ENCODE assay signal across 8 cellular contexts in genomic region chr17:81090361-81091133, GRCh38. TPM values are rescaled to one million over a fixed set of nuclear protein-coding genes. Genes with fewer than 3 reads are reported as not detected.
DNase-seq lines count a peak whose midpoint lies in the region; ATAC-seq and TF ChIP-seq lines count a peak whose summit lies in the region.
"Had no signal": no experiment of that assay in that cellular context is flagged by ENCODE, and none has a peak within 500 bp of the region (broad histone marks: within the 10 kb centered on the region; RNA-seq: fewer than 3 reads in every experiment).

No MANE protein-coding gene starts in this region.

- TF ChIP-seq POLR2A in esophagus squamous epithelium (IDR thresholded peaks at IDR 0.05): peak in 2 of 4 donors; percentile 36 to 79
- TF ChIP-seq POLR2A in ovary (IDR thresholded peaks at IDR 0.05): no peak

- intact Hi-C loops in esophagus squamous epithelium (cut with DNase I) (loop anchor here (10.0 kb wide), 1 partner anchor 66 kb away; no protein-coding TSS in a partner anchor), ovary (cut with DNase I) (no loop called here)

- H3K27ac Mint-ChIP-seq in natural killer cell treated with Interleukin-12 subunit alpha and Interleukin-12 subunit beta and Interleukin-15 and Interleukin-18, amount 100 ng/mL, for 72 hours: no peak overlapping the region

- TF ChIP-seq EP300 in ovary (IDR thresholded peaks at IDR 0.05): no peak

- TF ChIP-seq CTCF in esophagus squamous epithelium (IDR thresholded peaks at IDR 0.05): peak in 1 of 6 experiments; percentile 10
- no peak for TF ChIP-seq CTCF in ovary (IDR thresholded peaks at IDR 0.05)

- H3K4me3 Mint-ChIP-seq in natural killer cell treated with Interleukin-12 subunit alpha and Interleukin-12 subunit beta and Interleukin-15 and Interleukin-18, amount 100 ng/mL, for 72 hours: no peak overlapping the region
- H3K4me3 Mint-ChIP-seq: brain had no signal

- ATAC-seq in HG02852 (IDR thresholded peaks at IDR 0.05; ENCODE audit: unreplicated experiment): no peak
- no peak for ATAC-seq in natural killer cell treated with Interleukin-12 subunit alpha and Interleukin-12 subunit beta and Interleukin-15 and Interleukin-18, amount 100 ng/mL, for 72 hours

- H3K36me3 ChIP-seq in esophagus squamous epithelium (peaks cover 7 to 54% (median 10%) of the 10 kb centered on the region in 3 donors), ovary (no peaks in the 10 kb centered on the region)

- H3K27ac ChIP-seq in esophagus squamous epithelium: peak overlapping the region; percentile 89 to 93 (median 93)
- H3K27ac ChIP-seq in ovary: no peak overlapping the region

- peak overlapping the region in 1 of 4 donors; percentile 6 for H3K4me3 ChIP-seq in esophagus squamous epithelium
- no peak overlapping the region for H3K4me3 ChIP-seq in ovary

- H3K4me1 ChIP-seq in esophagus squamous epithelium (peaks cover 69 to 100% (median 80%) of the 10 kb centered on the region in 3 donors), ovary (ENCODE audit: insufficient read depth) (peaks cover 4% of the 10 kb centered on the region)

- peak; percentile 63 for DNase-seq in HPDE6-E6E7 (ENCODE audit: extremely low spot score)
- DNase-seq in SKM-1 treated with dmso at 0.1 percent for 144 hours (lab: John Stamatoyannopoulos, UW; ENCODE audit: unreplicated experiment): peak; percentile 81
- DNase-seq in esophagus squamous epithelium (lab: John Stamatoyannopoulos, UW): peak; percentile 34
- DNase-seq in stimulated activated CD4-positive, alpha-beta T cell treated with anti-CD3 and anti-CD28 coated beads, Interleukin-4, amount 100 ng/mL, for 1 hour: peak; percentile 25
- no peak for DNase-seq in natural killer cell treated with Interleukin-12 subunit alpha and Interleukin-12 subunit beta and Interleukin-15 and Interleukin-18, amount 100 ng/mL, for 72 hours (ENCODE audit: low spot score)
- DNase-seq in ovary: no peak

- H3K9me3 Mint-ChIP-seq in natural killer cell treated with Interleukin-12 subunit alpha and Interleukin-12 subunit beta and Interleukin-15 and Interleukin-18, amount 100 ng/mL, for 72 hours: no peaks in the 10 kb centered on the region
- H3K9me3 Mint-ChIP-seq: brain had no signal

- 27 to 49% methylated on average over 3 to 20 of the region's 26 CpGs for WGBS in esophagus squamous epithelium, 2 donors
- 83 to 89% (median 85%) methylated on average over 23 to 26 of the region's 26 CpGs for WGBS in ovary, 3 donors

- no peaks in the 10 kb centered on the region for H3K27me3 Mint-ChIP-seq in natural killer cell treated with Interleukin-12 subunit alpha and Interleukin-12 subunit beta and Interleukin-15 and Interleukin-18, amount 100 ng/mL, for 72 hours
- H3K27me3 Mint-ChIP-seq: brain had no signal

- H3K4me1 Mint-ChIP-seq in natural killer cell treated with Interleukin-12 subunit alpha and Interleukin-12 subunit beta and Interleukin-15 and Interleukin-18, amount 100 ng/mL, for 72 hours (ENCODE audit: low read depth in 2 of 2): peaks cover 4 to 6% of the 10 kb centered on the region in 2 donors

- H3K9me3 ChIP-seq in esophagus squamous epithelium (no peaks in the 10 kb centered on the region), ovary (no peaks in the 10 kb centered on the region)

- H3K27me3 ChIP-seq in esophagus squamous epithelium: no peaks in the 10 kb centered on the region
- H3K27me3 ChIP-seq in ovary: no peaks in the 10 kb centered on the region

- no peaks in the 10 kb centered on the region for H3K36me3 Mint-ChIP-seq in natural killer cell treated with Interleukin-12 subunit alpha and Interleukin-12 subunit beta and Interleukin-15 and Interleukin-18, amount 100 ng/mL, for 72 hours

RNA-seq across cellular contexts. Expression of gene BAIAP2, which starts 55.6 kb away (rescaled TPM):
- total RNA-seq in esophagus squamous epithelium (100 to 1,000 TPM in 3 of 4 donors, 10 to 100 TPM in 1; 87.8 to 175 (median 105) TPM), ovary (10 to 100 TPM; 13.8 to 80.6 (median 30.1) TPM)
- 1 to 10 TPM; 7.3 to 9.6 TPM for total RNA-seq in natural killer cell treated with Interleukin-12 subunit alpha and Interleukin-12 subunit beta and Interleukin-15 and Interleukin-18, amount 100 ng/mL, for 72 hours
- polyA plus RNA-seq in ovary: 10 to 100 TPM; 12.0 to 21.5 TPM

Comparison
In these comparisons a context has a peak if more than half of its experiments do, and no peak if none do; other contexts are left out.
1. DNase-seq: peak in HPDE6-E6E7 (single experiment), SKM-1 treated with dmso at 0.1 percent for 144 hours (single experiment), esophagus squamous epithelium (single experiment) and stimulated activated CD4-positive, alpha-beta T cell treated with anti-CD3 and anti-CD28 coated beads, Interleukin-4, amount 100 ng/mL, for 1 hour (single experiment); none in natural killer cell treated with Interleukin-12 subunit alpha and Interleukin-12 subunit beta and Interleukin-15 and Interleukin-18, amount 100 ng/mL, for 72 hours (single experiment) and ovary (0 of 5).
2. H3K27ac ChIP-seq: peak in esophagus squamous epithelium (4 of 4); none in ovary (0 of 2).